In the genomic region with DNA sequence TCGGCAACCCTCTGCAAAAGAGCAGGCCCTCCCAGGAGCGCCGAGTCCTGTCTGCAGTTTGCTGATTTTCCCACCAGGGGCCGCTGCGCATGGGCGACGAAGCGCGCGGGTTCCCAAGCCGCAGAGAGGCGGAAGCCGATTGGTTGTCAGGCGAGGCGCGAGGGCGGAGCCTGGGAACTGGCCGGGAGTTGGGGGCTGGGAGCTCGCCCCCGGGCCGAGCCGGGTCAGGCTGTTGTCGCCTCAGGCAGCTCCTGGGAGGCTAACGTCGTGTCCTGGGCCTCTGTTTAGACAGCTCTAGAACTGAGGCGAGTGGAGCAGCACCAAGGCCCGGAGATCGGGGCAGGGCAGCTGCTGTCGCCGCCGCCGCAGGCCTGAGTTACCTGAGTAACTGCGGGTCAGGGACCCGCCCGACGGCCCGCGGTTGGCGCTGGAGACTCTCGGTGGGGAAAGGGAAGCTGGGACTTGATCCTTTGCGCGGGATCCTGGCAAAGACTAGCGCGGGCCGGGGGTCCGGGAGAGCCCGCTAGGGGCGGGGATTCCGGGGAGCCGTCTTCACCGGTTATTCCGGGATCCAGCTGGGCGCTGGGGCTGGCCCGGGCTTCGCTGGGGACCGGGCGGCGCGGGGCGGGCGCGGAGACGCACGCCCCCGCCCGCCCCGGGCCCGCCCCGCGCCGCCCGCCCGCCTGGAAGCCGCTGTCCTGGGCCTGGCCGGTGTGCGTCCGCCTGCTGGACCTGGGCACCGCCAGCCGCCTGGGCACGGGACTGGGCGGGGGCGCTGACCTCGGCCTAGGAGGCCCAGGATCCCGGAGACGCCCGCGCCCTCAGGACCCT, we compare ENCODE assay signal across 8 cellular contexts. TPM values are rescaled to one million over a fixed set of nuclear protein-coding genes. Genes with fewer than 3 reads are reported as not detected.
DNase-seq lines count a peak whose midpoint lies in the region; ATAC-seq and TF ChIP-seq lines count a peak whose summit lies in the region.

A gene (plus strand): TSS at position 688 of the 831 bp plus-strand sequence. CDS start 607 bp downstream, outside the sequence.

- H3K9me3 ChIP-seq in heart left ventricle: no peaks in the 10 kb centered on the region
- no peaks in the 10 kb centered on the region for H3K9me3 ChIP-seq in upper lobe of right lung

- TF ChIP-seq CTCF in GM12875 (IDR thresholded peaks at IDR 0.05; ENCODE audit: borderline replicate concordance, insufficient read depth, low read depth, low read length): peak; percentile 88
- peak; percentile 95 to 99 (median 98) for TF ChIP-seq CTCF in heart left ventricle (IDR thresholded peaks at IDR 0.05)
- TF ChIP-seq CTCF in upper lobe of right lung (IDR thresholded peaks at IDR 0.05): peak; percentile 98

- H3K27ac ChIP-seq in adipose tissue (ENCODE audit: low read depth, low read length) (peak within 1 kb of the TSS; percentile 4), heart left ventricle (peak within 1 kb of the TSS; percentile 90 to 99 (median 97)), upper lobe of right lung (peak within 1 kb of the TSS; percentile 96)

- ATAC-seq in HG02763 (IDR thresholded peaks at IDR 0.05; ENCODE audit: unreplicated experiment) (peak; percentile 62), heart left ventricle (peak; percentile 82 to 94 (median 92)), upper lobe of right lung (peak; percentile 93)

- DNase-seq in NCI-H1417 (lab: John Stamatoyannopoulos, UW) (peak; percentile 91 to 98 (median 94)), T follicular helper cell (ENCODE audit: low read depth) (peak; percentile 94), heart left ventricle (peak; percentile 96 to 98 (median 96)), posterior vena cava (ENCODE audit: low spot score) (peak; percentile 99), upper lobe of right lung (peak; percentile 98)

- 0 to 1% (median 1%) methylated on average over 50 to 86 of the region's 87 CpGs for WGBS in adipose tissue, 3 donors
- WGBS in heart left ventricle, 4 donors: 0 to 1% (median 0%) methylated on average over 39 to 87 of the region's 87 CpGs

- peak within 1 kb of the TSS; percentile 90 for H3K4me3 ChIP-seq in GM12875 (ENCODE audit: low read depth, low read length)
- peak within 1 kb of the TSS; percentile 72 to 98 (median 90) for H3K4me3 ChIP-seq in heart left ventricle
- H3K4me3 ChIP-seq in upper lobe of right lung: peak within 1 kb of the TSS; percentile 94

- no peaks in the 10 kb centered on the region for H3K36me3 ChIP-seq in heart left ventricle
- no peaks in the 10 kb centered on the region for H3K36me3 ChIP-seq in upper lobe of right lung

- H3K27me3 ChIP-seq in heart left ventricle: no peaks in the 10 kb centered on the region
- no peaks in the 10 kb centered on the region for H3K27me3 ChIP-seq in upper lobe of right lung

- TF ChIP-seq POLR2A in heart left ventricle (IDR thresholded peaks at IDR 0.05): peak in 1 of 2 donors; percentile 63

- intact Hi-C loops in heart left ventricle (cut with DNase I) (loop anchor here (1.0 to 10.0 kb wide), 7 partner anchors 40 to 218 kb away; no protein-coding TSS in a partner anchor), posterior vena cava (cut with DNase I) (loop anchor here (5.0 to 10.0 kb wide), 2 partner anchors 120 to 217 kb away; no protein-coding TSS in a partner anchor), upper lobe of right lung (cut with DNase I) (loop anchor here (5.0 kb wide), 1 partner anchor 212 kb away; no protein-coding TSS in a partner anchor)

- H3K4me1 ChIP-seq in heart left ventricle (peaks cover 5 to 61% (median 41%) of the 10 kb centered on the region in 12 donors), upper lobe of right lung (peaks cover 50% of the 10 kb centered on the region)

RNA-seq across cellular contexts. Expression of the gene that starts here (rescaled TPM):
- polyA plus RNA-seq in adipose tissue: 10 to 100 TPM; 17.6 to 49.7 (median 40.0) TPM
- 10 to 100 TPM; 24.4 to 42.9 (median 28.9) TPM for total RNA-seq in heart left ventricle
- polyA plus RNA-seq in heart left ventricle: 10 to 100 TPM; 13.2 to 36.2 TPM
- 10 to 100 TPM; 66.9 to 81.7 TPM for total RNA-seq in posterior vena cava
- 60.7 TPM for total RNA-seq in upper lobe of right lung

Comparison
In these comparisons a context has a peak if more than half of its experiments do, and no peak if none do; other contexts are left out.
1. Peak in every context shown above with its lines: DNase-seq, ATAC-seq, H3K4me3 ChIP-seq and H3K27ac ChIP-seq.
2. H3K27ac ChIP-seq: peak in every context shown above with its lines; median percentile 97 in heart left ventricle; 96 in upper lobe of right lung; 4 in adipose tissue.